Comparison of ENCODE assay signal across 8 cellular contexts in the genomic region with DNA sequence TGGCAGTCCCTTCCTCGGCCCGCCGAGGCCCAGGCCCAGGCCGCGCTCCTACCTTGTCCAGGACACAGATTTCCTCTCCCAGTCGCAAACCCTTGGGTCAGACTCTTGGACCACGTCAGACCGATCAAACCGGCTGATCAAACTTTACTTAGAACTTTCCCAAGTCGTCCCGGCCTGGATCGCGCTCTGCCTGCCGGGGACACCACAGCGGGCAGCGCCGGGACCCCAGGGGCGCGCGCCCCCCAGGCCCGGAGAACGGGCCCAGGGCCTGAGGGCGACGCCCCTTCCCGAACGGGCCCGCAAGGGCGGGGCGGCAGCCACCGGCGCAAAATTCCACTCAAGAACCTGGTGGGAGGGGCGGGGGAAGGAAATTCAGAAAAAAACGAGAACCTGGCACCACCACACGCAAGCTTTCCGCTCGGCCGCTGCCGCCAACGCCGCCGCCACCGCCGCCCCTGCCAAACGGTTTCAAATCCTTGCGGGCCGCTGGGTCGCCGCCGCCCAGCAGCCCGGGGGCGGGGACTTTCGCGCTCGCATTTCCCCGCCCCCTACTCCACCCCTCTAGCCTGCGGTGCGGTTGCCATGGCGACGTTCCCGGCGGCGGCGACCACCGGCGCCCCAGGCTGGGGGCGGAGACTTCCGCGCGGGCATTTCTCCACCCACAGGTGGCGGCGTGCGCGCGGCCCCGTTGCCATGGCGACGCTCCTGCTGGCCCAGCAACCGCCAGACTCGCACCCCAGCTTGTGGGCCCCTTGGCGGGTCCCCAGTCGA. TPM values are rescaled to one million over a fixed set of nuclear protein-coding genes. Genes with fewer than 3 reads are reported as not detected.
DNase-seq lines count a peak whose midpoint lies in the region; ATAC-seq and TF ChIP-seq lines count a peak whose summit lies in the region.

Gene CEP112 (minus strand): TSS at position 527 of the 771 bp plus-strand sequence.

- peaks cover 3% of the 10 kb centered on the region for H3K27me3 ChIP-seq in NT2/D1 (ENCODE audit: insufficient read depth, insufficient read length)

- TF ChIP-seq POLR2A in erythroblast (IDR thresholded peaks at IDR 0.05; ENCODE audit: low read length), result no peak

- no peaks in the 10 kb centered on the region for H3K4me1 ChIP-seq in NT2/D1 (ENCODE audit: insufficient read depth, insufficient read length)

- peak within 1 kb of the TSS; percentile 80 for H3K4me3 ChIP-seq in NT2/D1 (ENCODE audit: insufficient read length, low read depth)

- H3K36me3 ChIP-seq in NT2/D1 (ENCODE audit: insufficient read depth, insufficient read length, low read length), result no peaks in the 10 kb centered on the region

- DNase-seq in AG08395 (ENCODE audit: low spot score) (peak; percentile 85), HT-29 (ENCODE audit: low spot score) (peak; percentile 86), NT2/D1 (ENCODE audit: low read depth, low spot score) (peak; percentile 67), activated T-cell treated with anti-CD3 and anti-CD28 coated beads for 4 hours (peak; percentile 85), erythroblast (lab: John Stamatoyannopoulos, UW) (peak; percentile 74 to 79), mucosa of gallbladder (ENCODE audit: low spot score) (peak; percentile 71)
- DNase-seq in stimulated activated CD8-positive, alpha-beta memory T cell treated with anti-CD3 and anti-CD28 coated beads, Interleukin-4, amount 100 ng/mL, for 1 hour (ENCODE audit: low read depth in 2 of 2, low spot score in 1 of 2), result peak; percentile 83 to 84

- ATAC-seq in GM19351 (IDR thresholded peaks at IDR 0.05; ENCODE audit: unreplicated experiment), result peak; percentile 45

- H3K9me3 ChIP-seq in NT2/D1 (ENCODE audit: insufficient read depth, low read length), result no peaks in the 10 kb centered on the region

- H3K9ac ChIP-seq in NT2/D1 (ENCODE audit: insufficient read length, low read depth), result peak within 1 kb of the TSS; percentile 86

RNA-seq across cellular contexts. Expression of gene CEP112, which starts in this region (rescaled TPM):
- total RNA-seq in HT-29 (2014; rRNA removed; shearing (Covaris generic)), result 1.3 TPM in 2 replicates
- total RNA-seq in mucosa of gallbladder, result 18.6 TPM

Comparison
In these comparisons a context has a peak if more than half of its experiments do, and no peak if none do; other contexts are left out.
1. Peak in every context shown above with its lines: DNase-seq, ATAC-seq and H3K4me3 ChIP-seq.